In the genomic region with DNA sequence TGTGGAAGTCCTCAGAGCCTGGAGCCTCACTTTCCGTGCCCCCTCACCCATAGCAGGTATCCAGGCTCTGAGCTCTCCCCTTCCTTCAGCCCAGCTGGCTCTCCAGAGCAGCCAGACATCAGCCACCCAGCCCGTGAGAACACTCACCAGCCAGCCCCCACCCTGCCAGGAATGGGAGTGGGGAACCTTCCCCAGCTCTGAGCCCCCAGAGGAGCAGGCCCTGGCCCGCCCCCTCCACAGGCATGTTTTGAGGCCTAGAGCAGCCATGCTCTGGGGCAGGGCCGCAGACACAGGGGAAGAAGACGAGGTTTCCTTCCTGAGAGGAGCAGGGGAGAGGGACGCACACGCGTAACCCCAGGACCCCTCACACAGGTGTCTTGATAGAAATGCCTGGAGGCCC, we compare ENCODE assay signal across 17 cellular contexts.
DNase-seq lines count a peak whose midpoint lies in the region; ATAC-seq and TF ChIP-seq lines count a peak whose summit lies in the region.
"Had no signal": no experiment of that assay in that cellular context is flagged by ENCODE, and none has a peak within 500 bp of the region (broad histone marks: within the 10 kb centered on the region; RNA-seq: fewer than 3 reads in every experiment).

No MANE protein-coding gene starts in this region.

- peak overlapping the region; percentile 26 for H3K27ac Mint-ChIP-seq in activated CD8-positive, alpha-beta T cell treated with anti-CD3 and anti-CD28 coated beads, Interleukin-2, amount 10 ng/mL, durations not matched to agents 7 days and 5 days
- no peak overlapping the region for H3K27ac Mint-ChIP-seq in activated CD8-positive, alpha-beta T cell treated with anti-CD3 and anti-CD28 coated beads for 36 hours
- H3K27ac Mint-ChIP-seq in H9: peak overlapping the region in 1 of 3 experiments; percentile 16; a peak in 1 of 7 replicates
- no peak overlapping the region for H3K27ac Mint-ChIP-seq in stimulated activated memory B cell treated with anti-CD40 and anti-IgM and Interleukin-4, amounts not matched to agents 10 μg/mL and 1 μg/mL and 100 μg/mL, for 72 hours
- H3K27ac Mint-ChIP-seq in activated naive CD8-positive, alpha-beta T cell treated with anti-CD3 and anti-CD28 coated beads for 36 hours: no peak overlapping the region
- H3K27ac Mint-ChIP-seq: CD8-positive, alpha-beta T cell had no signal

- no peaks in the 10 kb centered on the region for H3K79me1 ChIP-seq in H9 (ENCODE audit: insufficient read depth, low read depth, low read length, poor library complexity, severe bottlenecking)

- POLR2A ChIA-PET in activated CD8-positive, alpha-beta T cell treated with anti-CD3 and anti-CD28 coated beads, Interleukin-2, amount 10 ng/mL, durations not matched to agents 7 days and 5 days (lab: Charles Lee): no interaction called here
- POLR2A ChIA-PET in activated CD8-positive, alpha-beta T cell treated with anti-CD3 and anti-CD28 coated beads for 36 hours (lab: Charles Lee): no interaction called here

- H3K14ac ChIP-seq in H9 (ENCODE audit: insufficient read depth, low read length): 0 out of 2 replicates have a peak overlapping the region, but pooled peaks have one; percentile 11

- H3K56ac ChIP-seq in H9 (ENCODE audit: insufficient read length, low read depth, low read length): no peak overlapping the region

- H4K91ac ChIP-seq in H9 (ENCODE audit: insufficient read length, low read depth, low read length): no peak overlapping the region

- H4K5ac ChIP-seq in H9 (ENCODE audit: insufficient read length, low read depth, low read length): no peak overlapping the region

- H3K9me3 ChIP-seq in H9 (ENCODE audit: control insufficient read depth, low read depth, low read length): no peaks in the 10 kb centered on the region
- H3K9me3 ChIP-seq: BE2C, Peyer's patch had no signal

- H3T11ph ChIP-seq in H9 (ENCODE audit: low read length): no peak overlapping the region

- H2AK5ac ChIP-seq in H9 (ENCODE audit: insufficient read length, low read length): no peak overlapping the region

- no peak overlapping the region for H3K23ac ChIP-seq in H9 (ENCODE audit: insufficient read length, low read depth, low read length)

- no peak overlapping the region for H2BK15ac ChIP-seq in H9 (ENCODE audit: low read depth, low read length)

- no peak for ATAC-seq in activated CD8-positive, alpha-beta T cell treated with anti-CD3 and anti-CD28 coated beads, Interleukin-2, amount 10 ng/mL, durations not matched to agents 7 days and 5 days
- no peak for ATAC-seq in activated CD8-positive, alpha-beta T cell treated with anti-CD3 and anti-CD28 coated beads for 36 hours
- no peak for ATAC-seq in stimulated activated memory B cell treated with anti-CD40 and anti-IgM and Interleukin-4, amounts not matched to agents 10 μg/mL and 1 μg/mL and 100 μg/mL, for 72 hours
- ATAC-seq: CD8-positive, alpha-beta T cell; HepG2 had no signal

- no peak overlapping the region for H2BK120ac ChIP-seq in H9 (ENCODE audit: low read depth, low read length, poor library complexity, severe bottlenecking)

- no peak overlapping the region for H2BK20ac ChIP-seq in H9 (ENCODE audit: low read depth, low read length, poor library complexity, severe bottlenecking)

- H3K4me1 Mint-ChIP-seq in activated CD8-positive, alpha-beta T cell treated with anti-CD3 and anti-CD28 coated beads, Interleukin-2, amount 10 ng/mL, durations not matched to agents 7 days and 5 days (ENCODE audit: low read depth): peaks cover 30% of the 10 kb centered on the region
- peaks cover 24% of the 10 kb centered on the region for H3K4me1 Mint-ChIP-seq in activated CD8-positive, alpha-beta T cell treated with anti-CD3 and anti-CD28 coated beads for 36 hours (ENCODE audit: low read depth)
- peaks cover 25 to 32% of the 10 kb centered on the region in 2 experiments for H3K4me1 Mint-ChIP-seq in H9
- no peaks in the 10 kb centered on the region for H3K4me1 Mint-ChIP-seq in stimulated activated memory B cell treated with anti-CD40 and anti-IgM and Interleukin-4, amounts not matched to agents 10 μg/mL and 1 μg/mL and 100 μg/mL, for 72 hours
- H3K4me1 Mint-ChIP-seq in activated naive CD8-positive, alpha-beta T cell treated with anti-CD3 and anti-CD28 coated beads for 36 hours: peaks cover 21% of the 10 kb centered on the region

- no peak overlapping the region for H3K4me3 Mint-ChIP-seq in activated CD8-positive, alpha-beta T cell treated with anti-CD3 and anti-CD28 coated beads, Interleukin-2, amount 10 ng/mL, durations not matched to agents 7 days and 5 days
- H3K4me3 Mint-ChIP-seq in activated CD8-positive, alpha-beta T cell treated with anti-CD3 and anti-CD28 coated beads for 36 hours: no peak overlapping the region
- H3K4me3 Mint-ChIP-seq in H9: no peak overlapping the region
- H3K4me3 Mint-ChIP-seq in stimulated activated memory B cell treated with anti-CD40 and anti-IgM and Interleukin-4, amounts not matched to agents 10 μg/mL and 1 μg/mL and 100 μg/mL, for 72 hours: no peak overlapping the region
- H3K4me3 Mint-ChIP-seq in activated naive CD8-positive, alpha-beta T cell treated with anti-CD3 and anti-CD28 coated beads for 36 hours: no peak overlapping the region
- H3K4me3 Mint-ChIP-seq: CD8-positive, alpha-beta T cell had no signal

- H3K23me2 ChIP-seq in H9 (ENCODE audit: insufficient read length, low read depth, low read length, poor library complexity, severe bottlenecking): no peaks in the 10 kb centered on the region

- no CpG with 5 or more reads among the region's 8 CpGs for WGBS in H9 (ENCODE audit: extremely low coverage, insufficient read length, low lambda C conversion rate)

- CTCF ChIA-PET in activated CD8-positive, alpha-beta T cell treated with anti-CD3 and anti-CD28 coated beads, Interleukin-2, amount 10 ng/mL, durations not matched to agents 7 days and 5 days (lab: Charles Lee): interaction anchor here (1.1 kb wide), 1 partner anchor 15 kb away, joined by 3 read pairs; no protein-coding TSS in a partner anchor
- CTCF ChIA-PET in activated CD8-positive, alpha-beta T cell treated with anti-CD3 and anti-CD28 coated beads for 36 hours (lab: Charles Lee): interaction anchor here (1.2 kb wide), 1 partner anchor 11 kb away, joined by 3 read pairs; no protein-coding TSS in a partner anchor

- H4K20me1 ChIP-seq in H9 (ENCODE audit: control insufficient read depth, insufficient read depth, insufficient read length): no peaks in the 10 kb centered on the region

- no peak overlapping the region for H2BK12ac ChIP-seq in H9 (ENCODE audit: insufficient read length, low read depth, low read length)

- H3K27ac ChIP-seq in H9 (ENCODE audit: insufficient read length, low read depth, low read length) (no peak overlapping the region), layer of hippocampus (ENCODE audit: low read depth, low read length) (peak overlapping the region; percentile 53)
- H3K27ac ChIP-seq: 22Rv1, KMS-11 had no signal

- intact Hi-C loops in activated CD8-positive, alpha-beta T cell treated with anti-CD3 and anti-CD28 coated beads for 36 hours (cut with micrococcal nuclease): no loop called here
- intact Hi-C loops in posterior vena cava (cut with DNase I): no loop called here

- H2AFZ ChIP-seq in H9 (ENCODE audit: low read length): no peak overlapping the region

- no peak overlapping the region for H3K9ac ChIP-seq in H9 (ENCODE audit: extremely low read depth, insufficient read length, low read length)
- H3K9ac ChIP-seq: KMS-11 had no signal

- no peak overlapping the region for H3K18ac ChIP-seq in H9 (ENCODE audit: insufficient read length, low read depth, low read length)

- no peak overlapping the region for H2BK5ac ChIP-seq in H9 (ENCODE audit: insufficient read length, low read length)

- H3K4me2 ChIP-seq in H9 (ENCODE audit: insufficient read depth, insufficient read length, low read length): no peak overlapping the region
- H3K4me2 ChIP-seq: KMS-11 had no signal

- no peak for DNase-seq in activated CD8-positive, alpha-beta T cell treated with anti-CD3 and anti-CD28 coated beads, Interleukin-2, amount 10 ng/mL, durations not matched to agents 7 days and 5 days
- DNase-seq in activated CD8-positive, alpha-beta T cell treated with anti-CD3 and anti-CD28 coated beads for 36 hours: no peak
- no peak for DNase-seq in H9
- DNase-seq in posterior vena cava (ENCODE audit: low spot score): peak; percentile 71
- no peak for DNase-seq in NCI-H1105 treated with DMSO at 0.1 percent for 48 hours (lab: John Stamatoyannopoulos, UW)
- no peak for DNase-seq in activated naive CD8-positive, alpha-beta T cell treated with anti-CD3 and anti-CD28 coated beads for 36 hours
- DNase-seq: BE2C; CD8-positive, alpha-beta T cell; NCI-H2081 treated with DMSO at 0.1 percent for 48 hours; NCI-H524; Peyer's patch; SHP77 had no signal

- peaks cover 6% of the 10 kb centered on the region; the same call in 1 of the 2 replicates for H3K4me1 ChIP-seq in H9 (ENCODE audit: insufficient read depth, low read length)

- H3K27me3 ChIP-seq in H9 (ENCODE audit: insufficient read depth, low read length) (no peaks in the 10 kb centered on the region), layer of hippocampus (ENCODE audit: control insufficient read depth, insufficient read depth, low read length) (no peaks in the 10 kb centered on the region)
- H3K27me3 ChIP-seq: BE2C, Peyer's patch had no signal

- peaks cover 6% of the 10 kb centered on the region for H3K27me3 Mint-ChIP-seq in activated CD8-positive, alpha-beta T cell treated with anti-CD3 and anti-CD28 coated beads, Interleukin-2, amount 10 ng/mL, durations not matched to agents 7 days and 5 days (ENCODE audit: low read depth)
- H3K27me3 Mint-ChIP-seq in activated CD8-positive, alpha-beta T cell treated with anti-CD3 and anti-CD28 coated beads for 36 hours: peaks cover 2% of the 10 kb centered on the region
- peaks cover 3% of the 10 kb centered on the region; the same call in 1 of the 2 replicates for H3K27me3 Mint-ChIP-seq in H9 (ENCODE audit: low read depth)
- H3K27me3 Mint-ChIP-seq in stimulated activated memory B cell treated with anti-CD40 and anti-IgM and Interleukin-4, amounts not matched to agents 10 μg/mL and 1 μg/mL and 100 μg/mL, for 72 hours: peaks cover 34% of the 10 kb centered on the region
- H3K27me3 Mint-ChIP-seq in activated naive CD8-positive, alpha-beta T cell treated with anti-CD3 and anti-CD28 coated beads for 36 hours: peaks cover 19% of the 10 kb centered on the region

- TF ChIP-seq CTCF in activated CD8-positive, alpha-beta T cell treated with anti-CD3 and anti-CD28 coated beads for 36 hours (IDR thresholded peaks at IDR 0.05): no peak
- no peak for TF ChIP-seq CTCF in H9 (conservative IDR thresholded peaks at IDR 0.05)

- H4K8ac ChIP-seq in H9 (replicated peaks; ENCODE audit: insufficient read length, low read depth, low read length): no peak overlapping the region

- no peak overlapping the region for H3K4ac ChIP-seq in H9 (ENCODE audit: low read depth, low read length)

- no peaks in the 10 kb centered on the region for H3K79me2 ChIP-seq in H9 (ENCODE audit: insufficient read depth, low read length)

- no peaks in the 10 kb centered on the region for H3K36me3 Mint-ChIP-seq in activated CD8-positive, alpha-beta T cell treated with anti-CD3 and anti-CD28 coated beads, Interleukin-2, amount 10 ng/mL, durations not matched to agents 7 days and 5 days (ENCODE audit: low read depth)
- H3K36me3 Mint-ChIP-seq in activated CD8-positive, alpha-beta T cell treated with anti-CD3 and anti-CD28 coated beads for 36 hours (ENCODE audit: low read depth): no peaks in the 10 kb centered on the region
- H3K36me3 Mint-ChIP-seq in H9 (ENCODE audit: insufficient read depth in 1 of 3, low read depth in 3 of 3): 0 out of 7 replicates have a peak, but pooled peaks cover 0 to 4% (median 0%) of the 10 kb centered on the region in 3 experiments
- no peaks in the 10 kb centered on the region for H3K36me3 Mint-ChIP-seq in stimulated activated memory B cell treated with anti-CD40 and anti-IgM and Interleukin-4, amounts not matched to agents 10 μg/mL and 1 μg/mL and 100 μg/mL, for 72 hours
- no peaks in the 10 kb centered on the region for H3K36me3 Mint-ChIP-seq in activated naive CD8-positive, alpha-beta T cell treated with anti-CD3 and anti-CD28 coated beads for 36 hours
- H3K36me3 Mint-ChIP-seq: CD8-positive, alpha-beta T cell had no signal

- no peaks in the 10 kb centered on the region for H3K9me3 Mint-ChIP-seq in activated CD8-positive, alpha-beta T cell treated with anti-CD3 and anti-CD28 coated beads, Interleukin-2, amount 10 ng/mL, durations not matched to agents 7 days and 5 days (ENCODE audit: insufficient read depth)
- H3K9me3 Mint-ChIP-seq in activated CD8-positive, alpha-beta T cell treated with anti-CD3 and anti-CD28 coated beads for 36 hours: no peaks in the 10 kb centered on the region
- peaks cover 6 to 7% of the 10 kb centered on the region in 2 experiments; a peak in 3 of 5 replicates for H3K9me3 Mint-ChIP-seq in H9
- no peaks in the 10 kb centered on the region for H3K9me3 Mint-ChIP-seq in stimulated activated memory B cell treated with anti-CD40 and anti-IgM and Interleukin-4, amounts not matched to agents 10 μg/mL and 1 μg/mL and 100 μg/mL, for 72 hours
- no peaks in the 10 kb centered on the region for H3K9me3 Mint-ChIP-seq in activated naive CD8-positive, alpha-beta T cell treated with anti-CD3 and anti-CD28 coated beads for 36 hours
- H3K9me3 Mint-ChIP-seq: CD8-positive, alpha-beta T cell had no signal
